ENCODE assay signal across 8 cellular contexts in genomic region chr1:27659497-27660299, GRCh38. TPM values are rescaled to one million over a fixed set of nuclear protein-coding genes. Genes with fewer than 3 reads are reported as not detected.
DNase-seq lines count a peak whose midpoint lies in the region; ATAC-seq and TF ChIP-seq lines count a peak whose summit lies in the region.

No MANE protein-coding gene starts in this region.

- TF ChIP-seq CTCF in RWPE1 (conservative IDR thresholded peaks at IDR 0.05; ENCODE audit: low read depth) (no peak), fibroblast of the aortic adventitia (IDR thresholded peaks at IDR 0.05; ENCODE audit: insufficient read depth, low read length) (no peak), nephron (IDR thresholded peaks at IDR 0.05; ENCODE audit: unreplicated experiment in 3 of 3) (no peak)

- no peaks in the 10 kb centered on the region for H3K36me3 Mint-ChIP-seq in nephron (ENCODE audit: low read depth)

- H3K27ac Mint-ChIP-seq in nephron = peak overlapping the region; percentile 22 to 78 (median 40)

- POLR2A ChIA-PET in RWPE1 (lab: Yijun Ruan, JAX; ENCODE audit: low non-redundant PET) = interaction anchor here (0.9 kb wide), 1 partner anchor 114 kb away, joined by 7 read pairs; the partner anchor contains the start of gene STX12

- no peak for TF ChIP-seq RAD21 in Ishikawa (IDR thresholded peaks at IDR 0.05; ENCODE audit: low read depth)

- H3K27me3 Mint-ChIP-seq in nephron (ENCODE audit: low read depth) = peaks cover 4% of the 10 kb centered on the region

- peak overlapping the region; percentile 56 for H3K4me3 ChIP-seq in fibroblast of the aortic adventitia (ENCODE audit: low read depth, low read length)

- H3K4me3 Mint-ChIP-seq in nephron = peak overlapping the region; percentile 82 to 88 (median 83)

- CTCF ChIA-PET in RWPE1 (lab: Yijun Ruan, JAX) = interaction anchor here (0.6 to 3.8 kb wide), 3 partner anchors 52 to 361 kb away, joined by 3 to 51 read pairs (median 4); no protein-coding TSS in a partner anchor

- DNase-seq in DMS153 (lab: John Stamatoyannopoulos, UW) (peak; percentile 88), RWPE1 (ENCODE audit: low spot score) (peak; percentile 85), fibroblast of the aortic adventitia (ENCODE audit: low read depth) (peak; percentile 80)
- peak; percentile 82 for DNase-seq in activated effector memory CD4-positive, alpha-beta T cell treated with Interleukin-2 at 50 U/mL for 16 hours
- DNase-seq in stimulated activated naive CD8-positive, alpha-beta T cell treated with anti-CD3 and anti-CD28 coated beads, Interleukin-15, Interleukin-2, amounts not matched to agents 100 U/mL and 50 U/mL, for 24 hours = peak; percentile 93

- peak overlapping the region; percentile 90 for H3K27ac ChIP-seq in RWPE1

- H3K9me3 Mint-ChIP-seq in nephron = no peaks in the 10 kb centered on the region

- peaks cover 41% of the 10 kb centered on the region for H3K4me1 Mint-ChIP-seq in nephron

- ATAC-seq in GM21526 (IDR thresholded peaks at IDR 0.05; ENCODE audit: low FRiP score, unreplicated experiment) = peak; percentile 53
- ATAC-seq in stimulated activated naive CD8-positive, alpha-beta T cell treated with anti-CD3 and anti-CD28 coated beads, Interleukin-15, Interleukin-2, amounts not matched to agents 100 U/mL and 50 U/mL, for 24 hours = peak; percentile 67

- TF ChIP-seq EP300 in Ishikawa (IDR thresholded peaks at IDR 0.05; ENCODE audit: borderline replicate concordance) = no peak

TF ChIP-seq in Ishikawa, 13 proteins besides CTCF, POLR2A, EP300 and RAD21:
- TF ChIP-seq NFIC (IDR thresholded peaks at IDR 0.05) (no peak), REST (IDR thresholded peaks at IDR 0.05; ENCODE audit: low read depth) (no peak), ZBTB7A (IDR thresholded peaks at IDR 0.05; ENCODE audit: low read depth) (peak; percentile 97), TEAD4 (IDR thresholded peaks at IDR 0.05) (no peak), CREB1 (IDR thresholded peaks at IDR 0.05; ENCODE audit: low read depth) (peak; percentile 74), FOXM1 (IDR thresholded peaks at IDR 0.05; ENCODE audit: borderline replicate concordance, low read depth) (no peak), EGR1 (IDR thresholded peaks at IDR 0.05) (no peak), YY1 (IDR thresholded peaks at IDR 0.05; ENCODE audit: low read depth) (peak; percentile 52; the same call in 1 of the 2 replicates), CEBPB (IDR thresholded peaks at IDR 0.05) (0 out of 2 replicates have a peak, but pooled peaks have one; percentile 3), MAX (IDR thresholded peaks at IDR 0.05) (no peak; the same call in 1 of the 2 replicates), USF1 (IDR thresholded peaks at IDR 0.05) (no peak), TAF1 (IDR thresholded peaks at IDR 0.05; ENCODE audit: low read depth) (0 out of 2 replicates have a peak, but pooled peaks have one; percentile 35), TCF12 (IDR thresholded peaks at IDR 0.05; ENCODE audit: low read depth) (no peak)

RNA-seq across cellular contexts. Expression of gene IFI6, which starts 12.3 kb away (rescaled TPM):
- total RNA-seq in fibroblast of the aortic adventitia (ENCODE audit: low replicate concordance) = 64.7 and 194 TPM in 2 replicates

RNA-seq across cellular contexts. Expression of gene FGR, which starts 24.7 kb away (rescaled TPM):
- 0.18 TPM in 1 of 2 replicates, not detected in the other for total RNA-seq in fibroblast of the aortic adventitia (ENCODE audit: low replicate concordance)

RNA-seq across cellular contexts. Expression of gene AHDC1, which starts 55.8 kb away (rescaled TPM):
- total RNA-seq in fibroblast of the aortic adventitia (ENCODE audit: low replicate concordance) = 14.6 and 19.1 TPM in 2 replicates

Comparison
In these comparisons a context has a peak if more than half of its experiments do, and no peak if none do; other contexts are left out.
1. Peak in every context shown above with its lines: DNase-seq, ATAC-seq, H3K4me3 ChIP-seq and H3K27ac ChIP-seq.